Comparison of ENCODE assay signal across 10 cellular contexts in genomic region chr19:13987101-13987890, GRCh38. TPM values are rescaled to one million over a fixed set of nuclear protein-coding genes. Genes with fewer than 3 reads are reported as not detected.
DNase-seq lines count a peak whose midpoint lies in the region; ATAC-seq, FAIRE-seq and TF ChIP-seq lines count a peak whose summit lies in the region.
"Had no signal": no experiment of that assay in that cellular context is flagged by ENCODE, and none has a peak within 500 bp of the region (broad histone marks: within the 10 kb centered on the region; RNA-seq: fewer than 3 reads in every experiment).

No MANE protein-coding gene starts in this region.

- H2BK20ac ChIP-seq in IMR-90 (ENCODE audit: low read depth, low read length), result no peak overlapping the region

- WGBS in IMR-90 (ENCODE audit: extremely low coverage in 2 of 2, insufficient read length in 1 of 2), 2 experiments, result no CpG with 5 or more reads among the region's 17 CpGs

- H2AFZ ChIP-seq in IMR-90 (replicated peaks; ENCODE audit: low read length, poor library complexity) (peak overlapping the region; percentile 89), astrocyte (ENCODE audit: low read depth, low read length) (peak overlapping the region; percentile 45)
- H2AFZ ChIP-seq: neural progenitor cell had no signal

- TF ChIP-seq POLR2A in IMR-90 (IDR thresholded peaks at IDR 0.05; ENCODE audit: low read depth, low read length), result no peak

- CTCF ChIA-PET in AG04450 (lab: Charles Lee), result no interaction called here
- CTCF ChIA-PET in IMR-90 (lab: Yijun Ruan, JAX), result no interaction called here

- no peaks in the 10 kb centered on the region; the same call in 1 of the 2 replicates for H3K9me3 ChIP-seq in AG04450 (ENCODE audit: control insufficient read depth, insufficient read depth, low read length)
- H3K9me3 ChIP-seq in IMR-90 (ENCODE audit: control insufficient read depth, insufficient read depth, low read length), result no peaks in the 10 kb centered on the region
- no peaks in the 10 kb centered on the region for H3K9me3 ChIP-seq in astrocyte (ENCODE audit: insufficient read depth, low read depth, low read length)

- peak overlapping the region; percentile 19; the same call in 1 of the 2 replicates for H2BK120ac ChIP-seq in IMR-90 (ENCODE audit: low read depth, low read length)

- peaks cover 15% of the 10 kb centered on the region for H3K36me3 ChIP-seq in IMR-90 (ENCODE audit: control insufficient read depth, insufficient read depth, low read length)
- H3K36me3 ChIP-seq in astrocyte (ENCODE audit: insufficient read depth, low read length), result no peaks in the 10 kb centered on the region
- H3K36me3 ChIP-seq: neural progenitor cell had no signal

- no TSS peak for BruUV-seq in IMR-90 (replicated peaks; lab: Mats Ljungman, UMichigan)

- POLR2A ChIA-PET in AG04450 (lab: Yijun Ruan, JAX), result interaction anchor here (0.6 to 1.5 kb wide), 2 partner anchors 13 to 19 kb away, joined by 8 read pairs; partner anchors contain the start of gene RFX1
- POLR2A ChIA-PET in IMR-90 (lab: Charles Lee; ENCODE audit: unreplicated experiment), result no interaction called here

- H4K91ac ChIP-seq in IMR-90 (ENCODE audit: insufficient read depth, low read depth, low read length), result 0 out of 2 replicates have a peak overlapping the region, but pooled peaks have one; percentile 37

- H3K14ac ChIP-seq in IMR-90 (replicated peaks; ENCODE audit: low read depth, low read length), result peak overlapping the region; percentile 45; the same call in 1 of the 2 replicates

- no peaks in the 10 kb centered on the region for H4K20me1 ChIP-seq in IMR-90 (ENCODE audit: insufficient read depth, low read length)
- H4K20me1 ChIP-seq in astrocyte (ENCODE audit: insufficient read depth, low read length), result peaks cover 10% of the 10 kb centered on the region

- peaks cover 0 to 23% of the 10 kb centered on the region in 2 experiments; a peak in 1 of 4 replicates for H3K79me1 ChIP-seq in IMR-90 (ENCODE audit: low read depth in 1 of 2, low read length in 2 of 2)

- no peak overlapping the region for H3K18ac ChIP-seq in IMR-90 (ENCODE audit: low read depth, low read length)

- intact Hi-C loops in IMR-90 (cut with micrococcal nuclease), result no loop called here
- intact Hi-C loops in posterior vena cava (cut with DNase I), result no loop called here

- peaks cover 15% of the 10 kb centered on the region for H3K9me1 ChIP-seq in IMR-90 (ENCODE audit: insufficient read depth, low read length)

- DNase-seq in AG04450 (ENCODE audit: low read depth, low spot score) (no peak), IMR-90 (no peak), astrocyte (ENCODE audit: low read depth) (no peak), mucosa of gallbladder (ENCODE audit: low spot score) (peak; percentile 42), posterior vena cava (ENCODE audit: low spot score) (no peak), NCI-H446 treated with DMSO at 0.1 percent for 48 hours (lab: John Stamatoyannopoulos, UW) (no peak)
- no peak for DNase-seq in activated CD4-positive, alpha-beta T cell treated with anti-CD3 and anti-CD28 coated beads, Interleukin-2, amount 50 U/mL, for 4 hours

- peak overlapping the region; percentile 79; the same call in 1 of the 2 replicates for H4K5ac ChIP-seq in IMR-90 (ENCODE audit: low read depth, low read length)

- H3K4me2 ChIP-seq in IMR-90 (ENCODE audit: low read depth, low read length) (no peak overlapping the region), astrocyte (ENCODE audit: low read length) (peak overlapping the region; percentile 57)

- H3K4me3 ChIP-seq in AG04450 (ENCODE audit: low read depth, low read length), result no peak overlapping the region
- no peak overlapping the region for H3K4me3 ChIP-seq in IMR-90 (ENCODE audit: insufficient read depth, low read depth, low read length)
- H3K4me3 ChIP-seq in astrocyte (ENCODE audit: insufficient read depth, low read depth, low read length), result no peak overlapping the region
- H3K4me3 ChIP-seq: neural progenitor cell had no signal

- peak overlapping the region; percentile 96 for H2AK9ac ChIP-seq in IMR-90 (replicated peaks; ENCODE audit: low read depth, low read length, poor library complexity)

- no peak for FAIRE-seq in astrocyte (lab: Jason Lieb, UNC)

- H3K27ac ChIP-seq in AG04450 (ENCODE audit: low read depth, low read length), result peak overlapping the region; percentile 61
- peak overlapping the region; percentile 36; the same call in 1 of the 2 replicates for H3K27ac ChIP-seq in IMR-90 (ENCODE audit: insufficient read depth, low read length)
- H3K27ac ChIP-seq in astrocyte (ENCODE audit: low read depth, low read length), result no peak overlapping the region
- H3K27ac ChIP-seq: neural progenitor cell, VCaP had no signal

- H3K9ac ChIP-seq in IMR-90 (ENCODE audit: low read depth, low read length), result no peak overlapping the region
- H3K9ac ChIP-seq in astrocyte (ENCODE audit: low read length), result no peak overlapping the region
- H3K9ac ChIP-seq: neural progenitor cell had no signal

- no peaks in the 10 kb centered on the region for H3K79me2 ChIP-seq in astrocyte (ENCODE audit: insufficient read depth, low read length)

- ATAC-seq in IMR-90 (ENCODE audit: low read depth), result no peak
- ATAC-seq in HG03457 (IDR thresholded peaks at IDR 0.05; ENCODE audit: unreplicated experiment), result no peak

- no peaks in the 10 kb centered on the region for H3K27me3 ChIP-seq in AG04450 (ENCODE audit: control insufficient read depth, insufficient read depth, low read length)
- no peaks in the 10 kb centered on the region for H3K27me3 ChIP-seq in IMR-90 (ENCODE audit: control insufficient read depth, insufficient read depth, low read length)
- no peaks in the 10 kb centered on the region for H3K27me3 ChIP-seq in astrocyte (ENCODE audit: insufficient read depth, low read length)
- H3K27me3 ChIP-seq: neural progenitor cell had no signal

- dilution Hi-C loops in IMR-90 (cut with HindIII; ENCODE audit: low sequenced_read_pairs, unreplicated experiment), result no loop called here

- peak overlapping the region; percentile 58 for H3K27ac Mint-ChIP-seq in astrocyte (ENCODE audit: unreplicated experiment)
- H3K27ac Mint-ChIP-seq: neural progenitor cell had no signal

- H2AK5ac ChIP-seq in IMR-90 (ENCODE audit: low read depth, low read length), result peak overlapping the region; percentile 38

- H3K56ac ChIP-seq in IMR-90 (ENCODE audit: extremely low read depth, insufficient read depth, low read length), result no peak overlapping the region

- no peak overlapping the region for H3K23ac ChIP-seq in IMR-90 (ENCODE audit: low read depth, low read length)

- no peaks in the 10 kb centered on the region for H3K9me3 Mint-ChIP-seq in astrocyte (ENCODE audit: unreplicated experiment)
- H3K9me3 Mint-ChIP-seq: neural progenitor cell had no signal

- no peaks in the 10 kb centered on the region for H3K27me3 Mint-ChIP-seq in astrocyte (ENCODE audit: low read depth, unreplicated experiment)

- peak overlapping the region; percentile 94 to 95; a peak in 3 of 4 replicates for H4K8ac ChIP-seq in IMR-90 (ENCODE audit: low read depth in 2 of 2, low read length in 2 of 2)

- H3K4me1 ChIP-seq in IMR-90 (ENCODE audit: control insufficient read depth, insufficient read depth, low read length), result peaks cover 10% of the 10 kb centered on the region
- peaks cover 9% of the 10 kb centered on the region for H3K4me1 ChIP-seq in astrocyte (ENCODE audit: insufficient read depth, low read length)

- no peak overlapping the region for H3K4me3 Mint-ChIP-seq in astrocyte (ENCODE audit: unreplicated experiment)
- H3K4me3 Mint-ChIP-seq: neural progenitor cell had no signal

- TF ChIP-seq CTCF in AG04450 (IDR thresholded peaks at IDR 0.05; ENCODE audit: low read depth, low read length), result no peak
- no peak for TF ChIP-seq CTCF in IMR-90 (conservative IDR thresholded peaks at IDR 0.05; ENCODE audit: low read depth, low read length)
- TF ChIP-seq CTCF in astrocyte (IDR thresholded peaks at IDR 0.05; ENCODE audit: insufficient read depth, low read depth, low read length), result no peak

- in situ Hi-C loops in IMR-90 (cut with MboI; ENCODE audit: low sequenced_read_pairs), result no loop called here

- H3K36me3 Mint-ChIP-seq in astrocyte (ENCODE audit: low read depth, unreplicated experiment), result peaks cover 17% of the 10 kb centered on the region

- H3K4ac ChIP-seq in IMR-90 (ENCODE audit: low read depth, low read length), result peak overlapping the region; percentile 11

- no peak for TF ChIP-seq RAD21 in IMR-90 (IDR thresholded peaks at IDR 0.05; ENCODE audit: low read length)

- H2BK5ac ChIP-seq in IMR-90 (ENCODE audit: low read depth, low read length, poor library complexity, severe bottlenecking), result no peak overlapping the region

- peaks cover 5% of the 10 kb centered on the region for H3K4me1 Mint-ChIP-seq in astrocyte (ENCODE audit: low read depth, unreplicated experiment)

- H2BK15ac ChIP-seq in IMR-90 (ENCODE audit: low read depth, low read length), result no peak overlapping the region

RNA-seq across cellular contexts. Expression of gene RFX1, which starts 18.8 kb away (rescaled TPM):
- polyA plus RNA-seq in AG04450 (2011; rRNA removed) (0.38 and 0.63 TPM in 2 replicates), IMR-90 (2012; rRNA removed) (3.1 TPM in 2 replicates)
- 1.00 and 1.1 TPM in 2 replicates for polyA minus RNA-seq in AG04450 (2011; rRNA and poly(A)+ RNA removed)
- total RNA-seq in IMR-90 (2012; rRNA removed) (0.36 and 0.83 TPM in 2 replicates), astrocyte (11.8 and 13.0 TPM in 2 replicates), mucosa of gallbladder (25.0 TPM), posterior vena cava (1 to 10 TPM; 7.5 to 7.8 TPM)
- 1.9 and 3.0 TPM in 2 replicates for polyA plus RNA-seq in IMR-90 (2012; cell fraction: cytosol; rRNA removed)
- 6.2 and 20.2 TPM in 2 replicates for polyA plus RNA-seq in IMR-90 (2012; cell fraction: nucleus; rRNA removed; ENCODE audit: low replicate concordance)

RNA-seq across cellular contexts. Expression of gene DCAF15, which starts 35.0 kb away (rescaled TPM):
- polyA plus RNA-seq in AG04450 (2011; rRNA removed) (6.1 and 7.3 TPM in 2 replicates), IMR-90 (2012; rRNA removed) (31.0 and 31.9 TPM in 2 replicates)
- polyA minus RNA-seq in AG04450 (2011; rRNA and poly(A)+ RNA removed), result 11.1 and 11.5 TPM in 2 replicates
- total RNA-seq in IMR-90 (2012; rRNA removed) (6.8 and 7.5 TPM in 2 replicates), astrocyte (29.6 and 32.2 TPM in 2 replicates), mucosa of gallbladder (33.7 TPM), posterior vena cava (10 to 100 TPM; 18.8 to 21.0 TPM)
- polyA plus RNA-seq in IMR-90 (2012; cell fraction: cytosol; rRNA removed), result 12.6 and 27.6 TPM in 2 replicates
- 116 and 298 TPM in 2 replicates for polyA plus RNA-seq in IMR-90 (2012; cell fraction: nucleus; rRNA removed; ENCODE audit: low replicate concordance)

RNA-seq across cellular contexts. Expression of gene RLN3, which starts 40.7 kb away (rescaled TPM):
- polyA plus RNA-seq in AG04450 (2011; rRNA removed), result not detected in 2 replicates
- not detected in 2 replicates for polyA minus RNA-seq in AG04450 (2011; rRNA and poly(A)+ RNA removed)
- not detected in 2 replicates for total RNA-seq in IMR-90 (2012; rRNA removed)
- polyA plus RNA-seq in IMR-90 (2012; rRNA removed), result not detected in 2 replicates
- not detected in 2 replicates for polyA plus RNA-seq in IMR-90 (2012; cell fraction: cytosol; rRNA removed)
- polyA plus RNA-seq in IMR-90 (2012; cell fraction: nucleus; rRNA removed; ENCODE audit: low replicate concordance), result not detected in 2 replicates
- not detected in 2 replicates for total RNA-seq in astrocyte
- total RNA-seq in mucosa of gallbladder, result not detected
- total RNA-seq in posterior vena cava, result not detected

RNA-seq across cellular contexts. Expression of gene IL27RA, which starts 44.3 kb away (rescaled TPM):
- polyA plus RNA-seq in AG04450 (2011; rRNA removed) (4.5 and 5.4 TPM in 2 replicates), IMR-90 (2012; rRNA removed) (4.7 and 5.1 TPM in 2 replicates)
- polyA minus RNA-seq in AG04450 (2011; rRNA and poly(A)+ RNA removed), result 3.4 and 4.2 TPM in 2 replicates
- total RNA-seq in IMR-90 (2012; rRNA removed) (2.8 and 2.9 TPM in 2 replicates), astrocyte (5.7 and 6.3 TPM in 2 replicates), mucosa of gallbladder (5.6 TPM), posterior vena cava (1 to 10 TPM; 3.6 to 5.3 TPM)
- polyA plus RNA-seq in IMR-90 (2012; cell fraction: cytosol; rRNA removed), result 4.8 and 5.1 TPM in 2 replicates
- polyA plus RNA-seq in IMR-90 (2012; cell fraction: nucleus; rRNA removed; ENCODE audit: low replicate concordance), result 2.6 and 3.3 TPM in 2 replicates

RNA-seq across cellular contexts. Expression of gene PODNL1, which starts 49.1 kb away (rescaled TPM):
- polyA plus RNA-seq in AG04450 (2011; rRNA removed) (2.8 and 3.4 TPM in 2 replicates), IMR-90 (2012; rRNA removed) (2.3 and 2.4 TPM in 2 replicates)
- 1.3 and 1.4 TPM in 2 replicates for polyA minus RNA-seq in AG04450 (2011; rRNA and poly(A)+ RNA removed)
- total RNA-seq in IMR-90 (2012; rRNA removed) (under 0.01 TPM in 2 replicates), astrocyte (3.3 and 3.7 TPM in 2 replicates), mucosa of gallbladder (3.2 TPM), posterior vena cava (1 to 10 TPM; 2.4 to 8.7 TPM)
- polyA plus RNA-seq in IMR-90 (2012; cell fraction: cytosol; rRNA removed), result 4.0 and 5.7 TPM in 2 replicates
- polyA plus RNA-seq in IMR-90 (2012; cell fraction: nucleus; rRNA removed; ENCODE audit: low replicate concordance), result 2.6 and 6.9 TPM in 2 replicates
